Comparison of ENCODE assay signal across 28 cellular contexts in the genomic region with DNA sequence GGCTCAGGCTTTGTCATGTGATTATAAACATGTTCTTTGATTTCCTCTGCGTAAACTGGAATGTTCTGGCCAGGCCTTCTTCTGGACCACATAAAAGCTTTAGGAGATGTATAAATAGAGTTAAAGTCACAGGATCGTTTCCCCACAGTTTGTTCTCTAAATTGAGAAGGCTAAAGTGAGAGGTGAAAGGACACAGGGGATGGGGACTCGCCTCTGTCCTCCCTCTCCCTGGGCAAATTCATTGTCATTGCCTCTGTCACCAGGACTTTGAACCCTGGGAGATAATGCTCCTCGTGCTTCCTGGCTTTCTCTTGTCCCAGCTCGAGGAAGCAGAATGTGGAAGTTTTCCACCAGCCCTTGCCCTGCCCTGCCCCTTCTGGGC.
"Had no signal": no experiment of that assay in that cellular context is flagged by ENCODE, and none has a peak within 500 bp of the region (broad histone marks: within the 10 kb centered on the region; RNA-seq: fewer than 3 reads in every experiment).

No MANE protein-coding gene starts in this region.

- H3K9me3 Mint-ChIP-seq: activated CD8-positive, alpha-beta T cell treated with anti-CD3 and anti-CD28 coated beads for 36 hours; activated naive CD8-positive, alpha-beta T cell treated with anti-CD3 and anti-CD28 coated beads, Interleukin-2, amount 10 ng/mL, durations not matched to agents 7 days and 5 days had no signal

- H3K27me3 Mint-ChIP-seq: activated CD8-positive, alpha-beta T cell treated with anti-CD3 and anti-CD28 coated beads for 36 hours had no signal

- H3K4me3 ChIP-seq: adrenal gland, MG63, SK-N-MC had no signal

- H3K27ac Mint-ChIP-seq: activated CD8-positive, alpha-beta T cell treated with anti-CD3 and anti-CD28 coated beads for 36 hours; activated naive CD8-positive, alpha-beta T cell treated with anti-CD3 and anti-CD28 coated beads, Interleukin-2, amount 10 ng/mL, durations not matched to agents 7 days and 5 days had no signal

- DNase-seq: activated CD4-positive, alpha-beta T cell treated with anti-CD3 and anti-CD28 coated beads for 4 hours; activated CD8-positive, alpha-beta memory T cell treated with anti-CD3 and anti-CD28 coated beads, Interleukin-2, amount 50 U/mL, for 4 hours; activated CD8-positive, alpha-beta T cell treated with anti-CD3 and anti-CD28 coated beads for 36 hours; activated naive CD4-positive, alpha-beta T cell treated with anti-CD3 and anti-CD28 coated beads, Interleukin-2, amount 50 U/mL, for 16 hours; activated naive CD8-positive, alpha-beta T cell treated with anti-CD3 and anti-CD28 coated beads, Interleukin-2, amount 10 ng/mL, durations not matched to agents 7 days and 5 days; adrenal gland; anterior cingulate cortex; caudate nucleus; MG63; MV-4-11; NCI-H1092 treated with DMSO at 0.1 percent for 48 hours; NCI-H1417 treated with DMSO at 0.1 percent for 48 hours; NCI-H1694; NCI-H2029; NCI-H2107; NCI-H345; NCI-H510A; NCI-H69; NK-92 treated with Interleukin-12 subunit alpha and Interleukin-12 subunit beta, amount 100 ng/mL, for 24 hours; OCI-M1; RPMI8226; T-helper 1 cell had no signal

- H3K36me3 ChIP-seq: adrenal gland, MG63 had no signal

- H3K4me1 ChIP-seq: adrenal gland had no signal

- H3K36me3 Mint-ChIP-seq: activated naive CD8-positive, alpha-beta T cell treated with anti-CD3 and anti-CD28 coated beads, Interleukin-2, amount 10 ng/mL, durations not matched to agents 7 days and 5 days had no signal

- H3K9me3 ChIP-seq: adrenal gland, MG63 had no signal

- H3K27ac ChIP-seq: adrenal gland, KMS-11, SK-N-MC, VCaP had no signal

- H3K4me3 Mint-ChIP-seq: activated CD8-positive, alpha-beta T cell treated with anti-CD3 and anti-CD28 coated beads for 36 hours; activated naive CD8-positive, alpha-beta T cell treated with anti-CD3 and anti-CD28 coated beads, Interleukin-2, amount 10 ng/mL, durations not matched to agents 7 days and 5 days had no signal

- H3K9ac ChIP-seq: KMS-11 had no signal

- ATAC-seq: activated CD4-positive, CD25-positive, alpha-beta regulatory T cell treated with anti-CD3 and anti-CD28 coated beads, Interleukin-2, amount 50 U/mL, for 24 hours; activated CD8-positive, alpha-beta T cell treated with anti-CD3 and anti-CD28 coated beads for 36 hours; Panc1; Right ventricle myocardium inferior had no signal

- H3K27me3 ChIP-seq: adrenal gland, MG63 had no signal
